ENCODE assay signal across 11 cellular contexts in the genomic region with DNA sequence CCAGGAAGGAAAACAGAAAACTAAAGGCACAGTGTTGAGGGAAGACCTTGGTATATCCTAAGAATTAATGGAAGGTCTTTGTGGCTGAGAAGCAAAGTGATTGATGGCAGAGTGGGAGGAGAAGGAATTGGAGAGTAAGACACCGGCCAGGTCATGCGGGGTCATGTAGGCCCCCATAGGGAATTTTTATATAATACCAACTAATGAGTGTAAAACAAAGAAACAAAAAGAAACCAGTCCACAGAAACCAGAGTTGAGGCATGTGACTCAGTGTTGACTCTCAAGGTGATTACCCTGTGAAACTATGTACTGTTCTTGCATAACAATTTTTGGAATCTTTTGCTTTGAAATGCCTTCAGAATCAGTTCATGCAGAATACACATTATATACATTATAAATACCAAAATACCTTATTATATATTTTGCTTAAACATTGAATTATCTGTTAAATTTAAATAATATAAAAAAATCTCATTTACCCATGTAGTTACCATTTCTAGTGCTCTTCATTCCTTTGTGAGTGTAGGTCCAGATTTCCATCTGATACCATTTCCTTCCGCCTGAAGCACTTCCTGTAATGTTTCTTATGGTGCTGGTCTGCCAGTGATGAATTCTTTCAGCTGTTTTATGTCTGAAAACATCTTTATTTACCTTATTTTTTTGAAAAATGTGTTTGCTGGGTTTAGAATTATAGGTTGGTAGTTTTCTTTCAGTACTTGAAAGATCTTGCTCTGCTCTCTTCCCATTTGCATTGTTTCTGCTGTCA. TPM values are rescaled to one million over a fixed set of nuclear protein-coding genes. Genes with fewer than 3 reads are reported as not detected.
DNase-seq lines count a peak whose midpoint lies in the region; ATAC-seq and TF ChIP-seq lines count a peak whose summit lies in the region.
"Had no signal": no experiment of that assay in that cellular context is flagged by ENCODE, and none has a peak within 500 bp of the region (broad histone marks: within the 10 kb centered on the region; RNA-seq: fewer than 3 reads in every experiment).

No MANE protein-coding gene starts in this region.

- H3K9me2 ChIP-seq in PC-3 (replicated peaks; ENCODE audit: low read length), result no peaks in the 10 kb centered on the region

- ATAC-seq in PC-3, result peak; percentile 96
- ATAC-seq in central memory CD8-positive, alpha-beta T cell (replicated peaks; ENCODE audit: extremely low read depth, poor library complexity, severe bottlenecking), result no peak
- ATAC-seq in psoas muscle, result peak in 3 of 4 donors; percentile 64 to 71 (median 65)
- no peak for ATAC-seq in GM18861 (IDR thresholded peaks at IDR 0.05; ENCODE audit: unreplicated experiment)
- ATAC-seq: naive thymus-derived CD4-positive, alpha-beta T cell had no signal

- CTCF ChIA-PET in PC-3 (lab: Charles Lee), result no interaction called here

- no peaks in the 10 kb centered on the region for H4K20me1 ChIP-seq in PC-3 (ENCODE audit: low read length)

- peaks cover 77% of the 10 kb centered on the region for H3K79me2 ChIP-seq in PC-3 (ENCODE audit: low read length)

- H3K9me3 Mint-ChIP-seq in central memory CD8-positive, alpha-beta T cell, result peaks cover 6% of the 10 kb centered on the region

- no peak overlapping the region for H3K4me3 Mint-ChIP-seq in central memory CD8-positive, alpha-beta T cell

- peaks cover 12% of the 10 kb centered on the region for H3K9me3 ChIP-seq in PC-3 (ENCODE audit: low read length)
- no peaks in the 10 kb centered on the region for H3K9me3 ChIP-seq in psoas muscle

- peak overlapping the region; percentile 60 for H3K4me2 ChIP-seq in PC-3 (ENCODE audit: low read length)

- H3K4me1 ChIP-seq in PC-3 (ENCODE audit: insufficient read depth, low read length), result peaks cover 44% of the 10 kb centered on the region
- peaks cover 24% of the 10 kb centered on the region for H3K4me1 ChIP-seq in psoas muscle

- H3K27ac ChIP-seq in PC-3 (ENCODE audit: low read length), result peak overlapping the region; percentile 91
- no peak overlapping the region for H3K27ac ChIP-seq in psoas muscle

- no TSS peak for BruUV-seq in PC-3 (replicated peaks; lab: Mats Ljungman, UMichigan)

- peaks cover 15% of the 10 kb centered on the region for H3F3A ChIP-seq in PC-3 (ENCODE audit: low read length, unreplicated experiment)

- H2AFZ ChIP-seq in PC-3 (ENCODE audit: low read length), result no peak overlapping the region

- DNase-seq in GM03348 (ENCODE audit: low spot score) (peak; percentile 66), PC-3 (peak; percentile 92), psoas muscle (no peak), NCI-H146 (lab: John Stamatoyannopoulos, UW) (no peak), NCI-H774 (lab: John Stamatoyannopoulos, UW) (no peak)
- no peak for DNase-seq in central memory CD8-positive, alpha-beta T cell (ENCODE audit: low spot score in 2 of 2)
- DNase-seq: naive thymus-derived CD4-positive, alpha-beta T cell; NCI-H2107; T-helper 1 cell had no signal

- POLR2A ChIA-PET in PC-3 (lab: Charles Lee; ENCODE audit: unreplicated experiment), result no interaction called here

- H3K27me3 ChIP-seq in PC-3 (ENCODE audit: low read length) (no peaks in the 10 kb centered on the region), psoas muscle (ENCODE audit: insufficient read depth in 3 of 3, low read length in 2 of 3) (no peaks in the 10 kb centered on the region)

- H3K36me3 ChIP-seq in PC-3 (ENCODE audit: low read depth, low read length) (peaks cover 45% of the 10 kb centered on the region), psoas muscle (ENCODE audit: insufficient read depth in 1 of 2, low read depth in 1 of 2) (peaks cover 0 to 25% of the 10 kb centered on the region in 2 donors)

- H3K27me3 Mint-ChIP-seq in central memory CD8-positive, alpha-beta T cell, result no peaks in the 10 kb centered on the region
- H3K27me3 Mint-ChIP-seq: naive thymus-derived CD4-positive, alpha-beta T cell had no signal

- H3K4me3 ChIP-seq in PC-3 (ENCODE audit: low read length) (peak overlapping the region; percentile 18), psoas muscle (no peak overlapping the region)

- TF ChIP-seq CTCF in PC-3 (conservative IDR thresholded peaks at IDR 0.05; ENCODE audit: low read depth, low read length), result no peak
- no peak for TF ChIP-seq CTCF in psoas muscle (IDR thresholded peaks at IDR 0.05)

- peak overlapping the region; percentile 26 for H3K9ac ChIP-seq in PC-3 (ENCODE audit: low read length)

- WGBS in psoas muscle, 3 donors, result 83 to 88% (median 86%) methylated on average over 3 of the region's 3 CpGs

- peaks cover 48% of the 10 kb centered on the region for H3K4me1 Mint-ChIP-seq in central memory CD8-positive, alpha-beta T cell

- intact Hi-C loops in PC-3 (cut with micrococcal nuclease) (no loop called here), psoas muscle (cut with DNase I) (loop anchor here in 1 of 2 donors (5.0 kb wide), 1 partner anchor 34 kb away; no protein-coding TSS in a partner anchor)

- peak overlapping the region; percentile 5 for H3K27ac Mint-ChIP-seq in central memory CD8-positive, alpha-beta T cell (ENCODE audit: low read depth)

- H3K36me3 Mint-ChIP-seq in central memory CD8-positive, alpha-beta T cell (ENCODE audit: insufficient read depth), result peaks cover 32% of the 10 kb centered on the region

RNA-seq across cellular contexts. Expression of gene CLIP4, which starts 8.6 kb away (rescaled TPM):
- total RNA-seq in PC-3 (2014; rRNA removed), result 24.2 and 25.1 TPM in 2 replicates
- 100 to 1,000 TPM in 1 of 4 donors, 10 to 100 TPM in 3; 56.9 to 111 (median 78.1) TPM for total RNA-seq in psoas muscle
- 10 to 100 TPM; 26.7 to 89.2 (median 46.6) TPM for polyA plus RNA-seq in psoas muscle

RNA-seq across cellular contexts. Expression of gene PCARE, which starts 49.4 kb away (rescaled TPM):
- total RNA-seq in PC-3 (2014; rRNA removed) (not detected in 2 replicates), psoas muscle (1 to 10 TPM in 1 of 4 donors, under 1 TPM in 3; 0.02 to 1.0 (median 0.53) TPM)
- polyA plus RNA-seq in psoas muscle, result under 1 TPM; 0.03 to 0.48 (median 0.09) TPM
- total RNA-seq: glomerular endothelial cell; naive thymus-derived CD4-positive, alpha-beta T cell had no signal
- polyA plus RNA-seq: naive thymus-derived CD4-positive, alpha-beta T cell had no signal

Comparison
In these comparisons a context has a peak if more than half of its experiments do, and no peak if none do; other contexts are left out.
1. DNase-seq: peak in GM03348 (single experiment) and PC-3 (single experiment); none in central memory CD8-positive, alpha-beta T cell (0 of 2), psoas muscle (0 of 2), NCI-H146 (single experiment) and NCI-H774 (single experiment).
2. ATAC-seq: peak in PC-3 (single experiment) and psoas muscle (3 of 4); none in central memory CD8-positive, alpha-beta T cell (single experiment) and GM18861 (single experiment).